8 cellular contexts compared by ENCODE assay signal in genomic region chr17:75864448-75864871, GRCh38. TPM values are rescaled to one million over a fixed set of nuclear protein-coding genes. Genes with fewer than 3 reads are reported as not detected.
DNase-seq lines count a peak whose midpoint lies in the region; ATAC-seq and TF ChIP-seq lines count a peak whose summit lies in the region.

No MANE protein-coding gene starts in this region.

- CTCF ChIA-PET in activated CD4-positive, alpha-beta memory T cell treated with anti-CD3 and anti-CD28 coated beads for 36 hours (lab: Charles Lee) = interaction anchor here (0.7 kb wide), 1 partner anchor 12 kb away, joined by 3 read pairs; no protein-coding TSS in a partner anchor

- H2AFZ ChIP-seq in DND-41 (ENCODE audit: low read depth, low read length) = no peak overlapping the region

- H4K20me1 ChIP-seq in DND-41 (ENCODE audit: insufficient read depth, low read length) = no peaks in the 10 kb centered on the region

- peak overlapping the region; percentile 54 for H3K4me2 ChIP-seq in DND-41 (ENCODE audit: insufficient read depth, low read length)

- H3K4me3 ChIP-seq in DND-41 (ENCODE audit: low read depth in 1 of 2, low read length in 2 of 2) = peak overlapping the region in 1 of 2 experiments; percentile 28; a peak in 1 of 4 replicates

- intact Hi-C loops in activated CD4-positive, alpha-beta memory T cell treated with anti-CD3 and anti-CD28 coated beads for 36 hours (cut with micrococcal nuclease) = loop anchor here (1.0 to 2.0 kb wide), 3 partner anchors 9 to 30 kb away; partner anchors contain the start of gene WBP2
- intact Hi-C loops in Right ventricle myocardium superior (cut with DNase I) = no loop called here

- H3K4me1 ChIP-seq in DND-41 (ENCODE audit: insufficient read depth, low read length) = peaks cover 26% of the 10 kb centered on the region

- peak; percentile 93 for ATAC-seq in DND-41 (ENCODE audit: insufficient read depth, low read depth)
- ATAC-seq in GM19351 (IDR thresholded peaks at IDR 0.05; ENCODE audit: unreplicated experiment) = peak; percentile 77
- peak; percentile 84 for ATAC-seq in HG03196 (IDR thresholded peaks at IDR 0.05; ENCODE audit: unreplicated experiment)
- ATAC-seq in Right ventricle myocardium superior (ENCODE audit: poor library complexity) = peak; percentile 83
- peak; percentile 86 for ATAC-seq in stimulated activated effector memory CD8-positive, alpha-beta T cell treated with anti-CD3 and anti-CD28 coated beads, Interleukin-12 subunit alpha, Interleukin-12 subunit beta, amount 100 ng/mL, for 72 hours

- peak overlapping the region; percentile 32; the same call in 1 of the 2 replicates for H3K9ac ChIP-seq in DND-41 (ENCODE audit: low read depth, low read length)

- H3K79me2 ChIP-seq in DND-41 (ENCODE audit: insufficient read depth, low read length) = no peaks in the 10 kb centered on the region

- H3K27ac Mint-ChIP-seq in activated CD4-positive, alpha-beta memory T cell treated with anti-CD3 and anti-CD28 coated beads for 36 hours = peak overlapping the region; percentile 70
- H3K27ac Mint-ChIP-seq in stimulated activated effector memory CD8-positive, alpha-beta T cell treated with anti-CD3 and anti-CD28 coated beads, Interleukin-12 subunit alpha, Interleukin-12 subunit beta, amount 100 ng/mL, for 72 hours = peak overlapping the region; percentile 92

- H3K4me1 Mint-ChIP-seq in activated CD4-positive, alpha-beta memory T cell treated with anti-CD3 and anti-CD28 coated beads for 36 hours (ENCODE audit: low read depth) = peaks cover 25% of the 10 kb centered on the region
- H3K4me1 Mint-ChIP-seq in stimulated activated effector memory CD8-positive, alpha-beta T cell treated with anti-CD3 and anti-CD28 coated beads, Interleukin-12 subunit alpha, Interleukin-12 subunit beta, amount 100 ng/mL, for 72 hours = peaks cover 28% of the 10 kb centered on the region

- POLR2A ChIA-PET in activated CD4-positive, alpha-beta memory T cell treated with anti-CD3 and anti-CD28 coated beads for 36 hours (lab: Charles Lee) = interaction anchor here (1.1 to 1.6 kb wide), 4 partner anchors 9 to 20 kb away, joined by 3 to 9 read pairs (median 4); partner anchors contain the start of genes UNC13D and WBP2

- H3K27me3 Mint-ChIP-seq in activated CD4-positive, alpha-beta memory T cell treated with anti-CD3 and anti-CD28 coated beads for 36 hours = no peaks in the 10 kb centered on the region

- no peaks in the 10 kb centered on the region for H3K9me3 Mint-ChIP-seq in activated CD4-positive, alpha-beta memory T cell treated with anti-CD3 and anti-CD28 coated beads for 36 hours
- H3K9me3 Mint-ChIP-seq in stimulated activated effector memory CD8-positive, alpha-beta T cell treated with anti-CD3 and anti-CD28 coated beads, Interleukin-12 subunit alpha, Interleukin-12 subunit beta, amount 100 ng/mL, for 72 hours = no peaks in the 10 kb centered on the region

- peak overlapping the region; percentile 78 for H3K27ac ChIP-seq in DND-41 (ENCODE audit: low read length)

- peak overlapping the region; percentile 24 for H3K4me3 Mint-ChIP-seq in activated CD4-positive, alpha-beta memory T cell treated with anti-CD3 and anti-CD28 coated beads for 36 hours
- peak overlapping the region; percentile 51 for H3K4me3 Mint-ChIP-seq in stimulated activated effector memory CD8-positive, alpha-beta T cell treated with anti-CD3 and anti-CD28 coated beads, Interleukin-12 subunit alpha, Interleukin-12 subunit beta, amount 100 ng/mL, for 72 hours

- H3K36me3 ChIP-seq in DND-41 (ENCODE audit: insufficient read depth, low read length) = no peaks in the 10 kb centered on the region

- H3K36me3 Mint-ChIP-seq in activated CD4-positive, alpha-beta memory T cell treated with anti-CD3 and anti-CD28 coated beads for 36 hours = no peaks in the 10 kb centered on the region
- peaks cover 9% of the 10 kb centered on the region for H3K36me3 Mint-ChIP-seq in stimulated activated effector memory CD8-positive, alpha-beta T cell treated with anti-CD3 and anti-CD28 coated beads, Interleukin-12 subunit alpha, Interleukin-12 subunit beta, amount 100 ng/mL, for 72 hours

- H3K9me3 ChIP-seq in DND-41 (ENCODE audit: insufficient read depth, low read length, severe bottlenecking) = no peaks in the 10 kb centered on the region

- H3K27me3 ChIP-seq in DND-41 (ENCODE audit: insufficient read depth, low read length, poor library complexity) = no peaks in the 10 kb centered on the region

- DNase-seq in DND-41 = peak; percentile 90
- DNase-seq in activated CD4-positive, alpha-beta memory T cell treated with anti-CD3 and anti-CD28 coated beads for 36 hours = peak; percentile 75
- peak; percentile 83 for DNase-seq in Right ventricle myocardium superior
- peak; percentile 30 to 77 for DNase-seq in stimulated activated effector memory CD8-positive, alpha-beta T cell treated with anti-CD3 and anti-CD28 coated beads, Interleukin-12 subunit alpha, Interleukin-12 subunit beta, amount 100 ng/mL, for 72 hours (ENCODE audit: low spot score in 2 of 2)
- no peak for DNase-seq in NCI-H1105 treated with DMSO at 0.1 percent for 48 hours (lab: John Stamatoyannopoulos, UW)
- no peak for DNase-seq in DMS114 treated with DMSO at 0.1 percent for 48 hours (lab: John Stamatoyannopoulos, UW; ENCODE audit: unreplicated experiment)

- TF ChIP-seq CTCF in DND-41 (IDR thresholded peaks at IDR 0.05; ENCODE audit: borderline replicate concordance, extremely low read depth, low read length, poor library complexity, severe bottlenecking) = peak; percentile 31

RNA-seq across cellular contexts. Expression of gene WBP2, which starts 9.3 kb away (rescaled TPM):
- 10 to 100 TPM; 79.1 to 80.6 TPM for total RNA-seq in activated CD4-positive, alpha-beta memory T cell treated with anti-CD3 and anti-CD28 coated beads for 36 hours
- 145 TPM for total RNA-seq in Right ventricle myocardium superior

RNA-seq across cellular contexts. Expression of gene TRIM47, which starts 13.9 kb away (rescaled TPM):
- total RNA-seq in activated CD4-positive, alpha-beta memory T cell treated with anti-CD3 and anti-CD28 coated beads for 36 hours = 10 to 100 TPM; 18.5 to 19.5 TPM
- 33.4 TPM for total RNA-seq in Right ventricle myocardium superior

RNA-seq across cellular contexts. Expression of gene UNC13D, which starts 20.3 kb away (rescaled TPM):
- total RNA-seq in activated CD4-positive, alpha-beta memory T cell treated with anti-CD3 and anti-CD28 coated beads for 36 hours = 100 to 1,000 TPM; 135 to 139 TPM
- 10.6 TPM for total RNA-seq in Right ventricle myocardium superior

RNA-seq across cellular contexts. Expression of gene TRIM65, which starts 32.3 kb away (rescaled TPM):
- 10 to 100 TPM; 27.5 to 28.2 TPM for total RNA-seq in activated CD4-positive, alpha-beta memory T cell treated with anti-CD3 and anti-CD28 coated beads for 36 hours
- total RNA-seq in Right ventricle myocardium superior = 9.1 TPM

RNA-seq across cellular contexts. Expression of gene MRPL38, which starts 40.2 kb away (rescaled TPM):
- 100 to 1,000 TPM; 108 TPM for total RNA-seq in activated CD4-positive, alpha-beta memory T cell treated with anti-CD3 and anti-CD28 coated beads for 36 hours
- total RNA-seq in Right ventricle myocardium superior = 113 TPM

Comparison
In these comparisons a context has a peak if more than half of its experiments do, and no peak if none do; other contexts are left out.
1. DNase-seq: peak in DND-41 (single experiment), activated CD4-positive, alpha-beta memory T cell treated with anti-CD3 and anti-CD28 coated beads for 36 hours (single experiment), Right ventricle myocardium superior (single experiment) and stimulated activated effector memory CD8-positive, alpha-beta T cell treated with anti-CD3 and anti-CD28 coated beads, Interleukin-12 subunit alpha, Interleukin-12 subunit beta, amount 100 ng/mL, for 72 hours (2 of 2); none in NCI-H1105 treated with DMSO at 0.1 percent for 48 hours (single experiment) and DMS114 treated with DMSO at 0.1 percent for 48 hours (single experiment).
2. RNA of gene UNC13D, which starts 20.3 kb away (total RNA-seq): 135 to 139 TPM in activated CD4-positive, alpha-beta memory T cell treated with anti-CD3 and anti-CD28 coated beads for 36 hours; 10.6 TPM in Right ventricle myocardium superior (single experiment); every median in the first group is over 10 times any median in the second.
3. Peak in every context shown above with its lines, with median percentiles within 50 percentile points of each other: ATAC-seq.